18 cellular contexts compared by ENCODE assay signal in the genomic region with DNA sequence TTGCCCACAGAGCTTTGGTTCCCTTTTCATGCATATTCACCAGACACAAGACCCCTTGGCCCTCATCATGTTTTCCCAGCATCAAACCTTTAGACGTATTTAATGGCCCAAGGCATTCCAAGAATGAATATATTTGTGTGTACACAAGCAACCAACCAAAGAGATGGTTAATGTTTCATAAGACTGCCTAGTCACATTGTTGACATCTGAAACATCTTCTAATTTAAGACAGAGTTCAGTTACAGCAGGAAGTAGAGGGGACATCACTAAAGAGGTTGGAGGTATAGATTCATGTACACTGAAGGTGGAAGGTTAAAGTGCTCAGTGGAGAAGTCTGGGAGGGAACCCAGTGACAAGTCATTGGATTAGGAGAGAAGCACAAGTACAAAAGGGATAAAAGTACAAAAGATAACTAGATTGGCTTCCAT. TPM values are rescaled to one million over a fixed set of nuclear protein-coding genes. Genes with fewer than 3 reads are reported as not detected.
DNase-seq lines count a peak whose midpoint lies in the region; ATAC-seq, FAIRE-seq and TF ChIP-seq lines count a peak whose summit lies in the region.
"Had no signal": no experiment of that assay in that cellular context is flagged by ENCODE, and none has a peak within 500 bp of the region (broad histone marks: within the 10 kb centered on the region; RNA-seq: fewer than 3 reads in every experiment).

No MANE protein-coding gene starts in this region.

- H3K4me1 ChIP-seq in Caco-2 (peaks cover 65% of the 10 kb centered on the region), astrocyte (ENCODE audit: insufficient read depth, low read length) (peaks cover 2% of the 10 kb centered on the region), HepG2 (ENCODE audit: insufficient read depth, low read length) (peaks cover 67% of the 10 kb centered on the region), BE2C (no peaks in the 10 kb centered on the region)

- H3K27ac Mint-ChIP-seq in Caco-2 (ENCODE audit: unreplicated experiment) (peak overlapping the region; percentile 79), astrocyte (ENCODE audit: unreplicated experiment) (peak overlapping the region; percentile 51)
- H3K27ac Mint-ChIP-seq: activated CD4-positive, alpha-beta T cell treated with anti-CD3 and anti-CD28 coated beads, Interleukin-2, amount 10 ng/mL, durations not matched to agents 7 days and 5 days; activated naive CD4-positive, alpha-beta T cell treated with anti-CD3 and anti-CD28 coated beads, Interleukin-2, amount 10 ng/mL, durations not matched to agents 7 days and 5 days had no signal

- no peak for TF ChIP-seq POLR2A in HepG2 (IDR thresholded peaks at IDR 0.05; ENCODE audit: insufficient read depth in 1 of 2, low read depth in 2 of 2, low read length in 2 of 2)

- H3K9ac ChIP-seq in astrocyte (ENCODE audit: low read length) (no peak overlapping the region), HepG2 (ENCODE audit: insufficient read depth, low read depth, low read length) (no peak overlapping the region)
- H3K9ac ChIP-seq: SK-N-SH had no signal

- H3K36me3 Mint-ChIP-seq in Caco-2 (ENCODE audit: insufficient read depth, unreplicated experiment) (peaks cover 36% of the 10 kb centered on the region), astrocyte (ENCODE audit: low read depth, unreplicated experiment) (peaks cover 20% of the 10 kb centered on the region)

- DNase-seq in Caco-2 = peak; percentile 48 to 60
- DNase-seq in astrocyte (ENCODE audit: low read depth) = no peak
- DNase-seq in HepG2 (ENCODE audit: low spot score) = peak; percentile 40
- no peak for DNase-seq in DMS114 treated with DMSO at 0.1 percent for 48 hours (lab: John Stamatoyannopoulos, UW; ENCODE audit: unreplicated experiment)
- no peak for DNase-seq in 8988T
- no peak for DNase-seq in BE2C
- DNase-seq: activated CD4-positive, alpha-beta T cell treated with anti-CD3 and anti-CD28 coated beads, Interleukin-2, amount 10 ng/mL, durations not matched to agents 7 days and 5 days; activated naive CD4-positive, alpha-beta T cell treated with anti-CD3 and anti-CD28 coated beads, Interleukin-2, amount 10 ng/mL, durations not matched to agents 7 days and 5 days; activated T-cell treated with anti-CD3 and anti-CD28 coated beads for 4 hours; MG63; NCI-H2081; SK-N-SH had no signal

- POLR2A ChIA-PET in Caco-2 (lab: Charles Lee) = interaction anchor here (1.6 kb wide), 1 partner anchor 208 kb away, joined by 4 read pairs; the partner anchor contains the start of gene PTBP3
- POLR2A ChIA-PET in HepG2 (lab: Yijun Ruan, JAX) = no interaction called here

- H3K4me2 ChIP-seq in astrocyte (ENCODE audit: low read length) (no peak overlapping the region), HepG2 (ENCODE audit: low read depth, low read length) (no peak overlapping the region)
- H3K4me2 ChIP-seq: SK-N-SH had no signal

- TF ChIP-seq EP300 in HepG2 (IDR thresholded peaks at IDR 0.05; ENCODE audit: low read depth in 2 of 2, low read length in 2 of 2) = peak in 1 of 2 experiments; percentile 77; a peak in 1 of 4 replicates
- TF ChIP-seq EP300 in HepG2 (CRISPR knock-in tag; IDR thresholded peaks at IDR 0.05; ENCODE audit: borderline replicate concordance) = 0 out of 2 replicates have a peak, but pooled peaks have one; percentile 21

- in situ Hi-C loops in HepG2 (cut with HindIII; ENCODE audit: extremely low pct_ligation_motif_present, low pct_unique_long_range_greater_than_20kb) = no loop called here

- H3K27ac ChIP-seq in astrocyte (ENCODE audit: low read depth, low read length) = no peak overlapping the region
- H3K27ac ChIP-seq in HepG2 (ENCODE audit: extremely low read length, insufficient read depth, low read length) = no peak overlapping the region

- CTCF ChIA-PET in Caco-2 (lab: Charles Lee) (interaction anchor here (0.8 kb wide), 1 partner anchor 13 kb away, joined by 3 read pairs; no protein-coding TSS in a partner anchor), HepG2 (lab: Yijun Ruan, JAX; ENCODE audit: low intra/inter-chr PET ratio, low total read pairs) (no interaction called here)

- FAIRE-seq in astrocyte (lab: Jason Lieb, UNC) (no peak), HepG2 (lab: Jason Lieb, UNC) (peak; percentile 72)
- FAIRE-seq: urothelium cell line had no signal

- no peaks in the 10 kb centered on the region for H4K20me1 ChIP-seq in astrocyte (ENCODE audit: insufficient read depth, low read length)
- H4K20me1 ChIP-seq in HepG2 (ENCODE audit: insufficient read depth, low read length) = no peaks in the 10 kb centered on the region

- 0% methylated on average over 1 of the region's 1 CpG for WGBS in HepG2 (ENCODE audit: low lambda C conversion rate)

- TF ChIP-seq CTCF in Caco-2 (IDR thresholded peaks at IDR 0.05; ENCODE audit: insufficient read depth in 1 of 2, low read depth in 1 of 2, low read length in 1 of 2, severe bottlenecking in 1 of 2, unreplicated experiment in 1 of 2) (no peak), astrocyte (IDR thresholded peaks at IDR 0.05; ENCODE audit: insufficient read depth, low read depth, low read length) (no peak), HepG2 (CRISPR knock-in tag; IDR thresholded peaks at IDR 0.05) (no peak), BE2C (IDR thresholded peaks at IDR 0.05; ENCODE audit: low read depth, low read length) (no peak)

- no peaks in the 10 kb centered on the region for H3K27me3 Mint-ChIP-seq in Caco-2 (ENCODE audit: insufficient read depth, unreplicated experiment)
- no peaks in the 10 kb centered on the region for H3K27me3 Mint-ChIP-seq in astrocyte (ENCODE audit: low read depth, unreplicated experiment)
- H3K27me3 Mint-ChIP-seq: activated CD4-positive, alpha-beta T cell treated with anti-CD3 and anti-CD28 coated beads, Interleukin-2, amount 10 ng/mL, durations not matched to agents 7 days and 5 days; activated naive CD4-positive, alpha-beta T cell treated with anti-CD3 and anti-CD28 coated beads, Interleukin-2, amount 10 ng/mL, durations not matched to agents 7 days and 5 days had no signal

- H3K27me3 ChIP-seq in Caco-2 (replicated peaks; ENCODE audit: control insufficient read depth, insufficient read depth, low read length) (no peaks in the 10 kb centered on the region), astrocyte (ENCODE audit: insufficient read depth, low read length) (no peaks in the 10 kb centered on the region), HepG2 (ENCODE audit: control insufficient read depth in 1 of 2, insufficient read depth in 2 of 2, low read length in 2 of 2) (no peaks in the 10 kb centered on the region), BE2C (no peaks in the 10 kb centered on the region)
- H3K27me3 ChIP-seq: MG63 had no signal

- BruUV-seq in Caco-2 (replicated peaks; lab: Mats Ljungman, UMichigan) (no TSS peak), HepG2 (replicated peaks; lab: Mats Ljungman, UMichigan) (no TSS peak)

- H3K36me3 ChIP-seq in Caco-2 (ENCODE audit: control insufficient read depth, insufficient read depth, low read length) = no peaks in the 10 kb centered on the region; the same call in 1 of the 2 replicates
- H3K36me3 ChIP-seq in astrocyte (ENCODE audit: insufficient read depth, low read length) = no peaks in the 10 kb centered on the region
- peaks cover 2 to 11% of the 10 kb centered on the region in 2 experiments; a peak in 4 of 5 replicates for H3K36me3 ChIP-seq in HepG2 (replicated peaks in 1 of 2; ENCODE audit: control insufficient read depth in 1 of 2, insufficient read depth in 2 of 2, low read length in 2 of 2)
- H3K36me3 ChIP-seq in BE2C = no peaks in the 10 kb centered on the region
- H3K36me3 ChIP-seq: MG63 had no signal

- H2AFZ ChIP-seq in astrocyte (ENCODE audit: low read depth, low read length) = no peak overlapping the region
- H2AFZ ChIP-seq in HepG2 (ENCODE audit: low read length) = no peak overlapping the region

- intact Hi-C loops in Caco-2 (cut with micrococcal nuclease; ENCODE audit: unreplicated experiment) = no loop called here
- intact Hi-C loops in HepG2 (cut with micrococcal nuclease; ENCODE audit: unreplicated experiment) = loop anchor here (5.0 kb wide), 1 partner anchor 41 kb away; no protein-coding TSS in a partner anchor

- H3K79me2 ChIP-seq in astrocyte (ENCODE audit: insufficient read depth, low read length) (no peaks in the 10 kb centered on the region), HepG2 (ENCODE audit: insufficient read depth, low read length) (no peaks in the 10 kb centered on the region)

- ATAC-seq in GM21786 (IDR thresholded peaks at IDR 0.05; ENCODE audit: unreplicated experiment) (peak; percentile 60), HepG2 (peak; percentile 47), HG03520 (IDR thresholded peaks at IDR 0.05; ENCODE audit: unreplicated experiment) (no peak)
- ATAC-seq: esophagus mucosa, sciatic nerve had no signal

- H3K4me3 Mint-ChIP-seq in Caco-2 (ENCODE audit: unreplicated experiment) (peak overlapping the region; percentile 26), astrocyte (ENCODE audit: unreplicated experiment) (no peak overlapping the region)
- H3K4me3 Mint-ChIP-seq: activated CD4-positive, alpha-beta T cell treated with anti-CD3 and anti-CD28 coated beads, Interleukin-2, amount 10 ng/mL, durations not matched to agents 7 days and 5 days; activated naive CD4-positive, alpha-beta T cell treated with anti-CD3 and anti-CD28 coated beads, Interleukin-2, amount 10 ng/mL, durations not matched to agents 7 days and 5 days; brain had no signal

- H3K9me3 ChIP-seq in Caco-2 = no peaks in the 10 kb centered on the region
- H3K9me3 ChIP-seq in astrocyte (ENCODE audit: insufficient read depth, low read depth, low read length) = no peaks in the 10 kb centered on the region
- no peaks in the 10 kb centered on the region for H3K9me3 ChIP-seq in HepG2 (ENCODE audit: low read length)
- no peaks in the 10 kb centered on the region for H3K9me3 ChIP-seq in BE2C
- H3K9me3 ChIP-seq: MG63, SK-N-SH had no signal

- no peak overlapping the region for H3K4me3 ChIP-seq in Caco-2 (ENCODE audit: low read depth, low read length)
- H3K4me3 ChIP-seq in astrocyte (ENCODE audit: insufficient read depth, low read depth, low read length) = no peak overlapping the region
- H3K4me3 ChIP-seq in HepG2 (replicated peaks in 1 of 3; ENCODE audit: insufficient read depth in 1 of 3, low read depth in 2 of 3, low read length in 3 of 3) = no peak overlapping the region
- H3K4me3 ChIP-seq in BE2C (ENCODE audit: low read depth, low read length) = no peak overlapping the region
- H3K4me3 ChIP-seq: MG63 had no signal

- H3K4me1 Mint-ChIP-seq in Caco-2 (ENCODE audit: low read depth, unreplicated experiment) = peaks cover 47% of the 10 kb centered on the region
- H3K4me1 Mint-ChIP-seq in astrocyte (ENCODE audit: low read depth, unreplicated experiment) = peaks cover 6% of the 10 kb centered on the region

- H3K9me3 Mint-ChIP-seq in Caco-2 (ENCODE audit: unreplicated experiment) = no peaks in the 10 kb centered on the region
- H3K9me3 Mint-ChIP-seq in astrocyte (ENCODE audit: unreplicated experiment) = peaks cover 2% of the 10 kb centered on the region
- H3K9me3 Mint-ChIP-seq: activated CD4-positive, alpha-beta T cell treated with anti-CD3 and anti-CD28 coated beads, Interleukin-2, amount 10 ng/mL, durations not matched to agents 7 days and 5 days; activated naive CD4-positive, alpha-beta T cell treated with anti-CD3 and anti-CD28 coated beads, Interleukin-2, amount 10 ng/mL, durations not matched to agents 7 days and 5 days; brain had no signal

- TF ChIP-seq RAD21 in HepG2 (CRISPR knock-in tag; IDR thresholded peaks at IDR 0.05) = no peak

RNA-seq across cellular contexts. Expression of gene SUSD1, which starts 49.1 kb away (rescaled TPM):
- total RNA-seq in Caco-2 (2022) = 53.4 and 60.1 TPM in 2 replicates
- total RNA-seq in astrocyte = 16.6 and 17.2 TPM in 2 replicates
- 16.0 and 25.9 TPM in 2 replicates for total RNA-seq in HepG2 (2016; rRNA removed; fragmentation: Illumina TruSeq; extraction: Trizol)
- 19.0 and 22.4 TPM in 2 replicates for total RNA-seq in HepG2 (2016; cell fraction: cytosol; rRNA removed; fragmentation: Illumina TruSeq; extraction: Trizol; ENCODE audit: low read depth)
- 13.8 and 23.8 TPM in 2 replicates for total RNA-seq in HepG2 (2016; cell fraction: insoluble cytoplasmic fraction; rRNA removed; fragmentation: Illumina TruSeq; extraction: Trizol)
- total RNA-seq in HepG2 (2016; cell fraction: membrane; rRNA removed; fragmentation: Illumina TruSeq; extraction: Trizol) = 22.6 and 26.9 TPM in 2 replicates
- 25.3 and 30.6 TPM in 2 replicates for total RNA-seq in HepG2 (2016; cell fraction: nucleus; rRNA removed; fragmentation: Illumina TruSeq; extraction: Trizol)
- polyA plus RNA-seq in HepG2 (2011; rRNA removed) = 26.9 and 32.3 TPM in 2 replicates
- polyA plus RNA-seq in HepG2 (2011; cell fraction: cytosol; rRNA removed) = 28.5 and 29.1 TPM in 2 replicates
- 14.0 and 15.0 TPM in 2 replicates for polyA plus RNA-seq in HepG2 (2011; cell fraction: nucleus; rRNA removed)
- 15.4 and 19.2 TPM in 2 replicates for polyA plus RNA-seq in HepG2 (2012)
- polyA plus RNA-seq in HepG2 (2016; cell fraction: cytosol; fragmentation: Illumina TruSeq; extraction: Trizol; ENCODE audit: low read depth) = 8.6 and 9.9 TPM in 2 replicates
- 11.7 and 12.2 TPM in 2 replicates for polyA plus RNA-seq in HepG2 (2016; cell fraction: insoluble cytoplasmic fraction; fragmentation: Illumina TruSeq; extraction: Trizol; ENCODE audit: low read depth)
- 14.8 and 16.5 TPM in 2 replicates for polyA plus RNA-seq in HepG2 (2016; cell fraction: membrane; fragmentation: Illumina TruSeq; extraction: Trizol; ENCODE audit: low read depth)
- polyA plus RNA-seq in HepG2 (2016; cell fraction: nucleus; fragmentation: Illumina TruSeq; extraction: Trizol; ENCODE audit: insufficient read depth, low read depth) = 26.8 and 28.0 TPM in 2 replicates
- polyA minus RNA-seq in HepG2 (2011; rRNA and poly(A)+ RNA removed; ENCODE audit: low replicate concordance) = 11.2 and 45.2 TPM in 2 replicates
- 22.7 and 34.1 TPM in 2 replicates for polyA minus RNA-seq in HepG2 (2011; cell fraction: cytosol; rRNA and poly(A)+ RNA removed)
- 29.7 and 32.4 TPM in 2 replicates for polyA minus RNA-seq in HepG2 (2011; cell fraction: nucleus; rRNA and poly(A)+ RNA removed)
- polyA plus RNA-seq in BE2C (2012; ENCODE audit: insufficient read depth, insufficient read length, low read depth) = 5.6 TPM

Comparison
In these comparisons a context has a peak if more than half of its experiments do, and no peak if none do; other contexts are left out.
1. DNase-seq: peak in Caco-2 (2 of 2) and HepG2 (single experiment); none in astrocyte (single experiment), DMS114 treated with DMSO at 0.1 percent for 48 hours (single experiment), 8988T (single experiment) and BE2C (single experiment).